9 cellular contexts compared by ENCODE assay signal in genomic region chr22:50274311-50274710, GRCh38. TPM values are rescaled to one million over a fixed set of nuclear protein-coding genes. Genes with fewer than 3 reads are reported as not detected.
DNase-seq lines count a peak whose midpoint lies in the region; ATAC-seq and TF ChIP-seq lines count a peak whose summit lies in the region.
"Had no signal": no experiment of that assay in that cellular context is flagged by ENCODE, and none has a peak within 500 bp of the region (broad histone marks: within the 10 kb centered on the region; RNA-seq: fewer than 3 reads in every experiment).

No MANE protein-coding gene starts in this region.

- peaks cover 47% of the 10 kb centered on the region for H3K36me3 ChIP-seq in WERI-Rb-1

- no peaks in the 10 kb centered on the region for H3K9me3 ChIP-seq in WERI-Rb-1 (ENCODE audit: severe bottlenecking)

- TF ChIP-seq CTCF in LNCaP clone FGC (IDR thresholded peaks at IDR 0.05; ENCODE audit: control insufficient read depth, extremely low read depth, insufficient read depth): peak; percentile 47
- TF ChIP-seq CTCF in WERI-Rb-1 (IDR thresholded peaks at IDR 0.05; ENCODE audit: low read depth, low read length): peak; percentile 59
- TF ChIP-seq CTCF in fibroblast of mammary gland (conservative IDR thresholded peaks at IDR 0.05; ENCODE audit: control insufficient read depth, insufficient read depth, low read depth, low read length): peak; percentile 29
- TF ChIP-seq CTCF in lower leg skin (IDR thresholded peaks at IDR 0.05): no peak

- no peaks in the 10 kb centered on the region for H3K27me3 ChIP-seq in WERI-Rb-1 (ENCODE audit: insufficient read depth, low read depth, severe bottlenecking)

- TF ChIP-seq POLR2A in lower leg skin (IDR thresholded peaks at IDR 0.05): no peak

- WGBS in lower leg skin, 2 donors: 23 to 27% methylated on average over 7 of the region's 7 CpGs

- peak; percentile 1 for DNase-seq in DMS79 treated with DMSO at 0.1 percent for 48 hours (lab: John Stamatoyannopoulos, UW)
- DNase-seq in DMS79 (lab: John Stamatoyannopoulos, UW): no peak
- no peak for DNase-seq in LNCaP clone FGC (ENCODE audit: low read depth)
- peak; percentile 63 for DNase-seq in WERI-Rb-1
- DNase-seq in fibroblast of mammary gland (ENCODE audit: low read depth): peak; percentile 62
- peak; percentile 64 for DNase-seq in pons (ENCODE audit: low spot score)
- no peak for DNase-seq in lower leg skin (ENCODE audit: low spot score in 2 of 2)

- intact Hi-C loops in lower leg skin (cut with DNase I; ENCODE audit: low total_unique reads): loop anchor here (10.0 kb wide), 1 partner anchor 50 kb away; the partner anchor contains the start of gene DENND6B

- no peak overlapping the region for H3K27ac ChIP-seq in WERI-Rb-1

- H3K4me3 ChIP-seq in LNCaP clone FGC (ENCODE audit: low read depth, low read length) (no peak overlapping the region), WERI-Rb-1 (ENCODE audit: low read depth, low read length) (no peak overlapping the region), fibroblast of mammary gland (ENCODE audit: control insufficient read depth, low read depth, low read length) (no peak overlapping the region), lower leg skin (ENCODE audit: low read depth, poor library complexity, severe bottlenecking) (no peak overlapping the region)
- H3K4me3 ChIP-seq: BLaER1 treated with 17β-estradiol and CSF1 and Interleukin-3, amounts not matched to agents 10 nM and 100 nM had no signal

- ATAC-seq in GM21619 (IDR thresholded peaks at IDR 0.05; ENCODE audit: unreplicated experiment): no peak

RNA-seq across cellular contexts. Expression of gene MAPK11, which starts 4.1 kb away (rescaled TPM):
- total RNA-seq in lower leg skin: 1 to 10 TPM in 3 of 4 donors, under 1 TPM in 1; 0.65 to 8.1 (median 2.9) TPM

RNA-seq across cellular contexts. Expression of gene MAPK12, which starts 12.8 kb away (rescaled TPM):
- 1 to 10 TPM in 3 of 4 donors, under 1 TPM in 1; 0.99 to 3.5 (median 1.8) TPM for total RNA-seq in lower leg skin

RNA-seq across cellular contexts. Expression of gene HDAC10, which starts 23.2 kb away (rescaled TPM):
- total RNA-seq in lower leg skin: 10 to 100 TPM; 36.4 to 60.7 (median 45.7) TPM

RNA-seq across cellular contexts. Expression of gene TUBGCP6, which starts 29.5 kb away (rescaled TPM):
- 10 to 100 TPM; 37.1 to 67.0 (median 52.5) TPM for total RNA-seq in lower leg skin

RNA-seq across cellular contexts. Expression of gene PLXNB2, which starts 33.1 kb away (rescaled TPM):
- total RNA-seq in lower leg skin: 100 to 1,000 TPM; 105 to 199 (median 155) TPM

Comparison
In these comparisons a context has a peak if more than half of its experiments do, and no peak if none do; other contexts are left out.
1. DNase-seq: peak in DMS79 treated with DMSO at 0.1 percent for 48 hours (single experiment), WERI-Rb-1 (single experiment), fibroblast of mammary gland (single experiment) and pons (single experiment); none in DMS79 (single experiment), LNCaP clone FGC (single experiment) and lower leg skin (0 of 2).
2. CTCF ChIP-seq: peak in LNCaP clone FGC (single experiment), WERI-Rb-1 (single experiment) and fibroblast of mammary gland (single experiment); none in lower leg skin (0 of 3).